Comparison of ENCODE assay signal across 12 cellular contexts in the genomic region with DNA sequence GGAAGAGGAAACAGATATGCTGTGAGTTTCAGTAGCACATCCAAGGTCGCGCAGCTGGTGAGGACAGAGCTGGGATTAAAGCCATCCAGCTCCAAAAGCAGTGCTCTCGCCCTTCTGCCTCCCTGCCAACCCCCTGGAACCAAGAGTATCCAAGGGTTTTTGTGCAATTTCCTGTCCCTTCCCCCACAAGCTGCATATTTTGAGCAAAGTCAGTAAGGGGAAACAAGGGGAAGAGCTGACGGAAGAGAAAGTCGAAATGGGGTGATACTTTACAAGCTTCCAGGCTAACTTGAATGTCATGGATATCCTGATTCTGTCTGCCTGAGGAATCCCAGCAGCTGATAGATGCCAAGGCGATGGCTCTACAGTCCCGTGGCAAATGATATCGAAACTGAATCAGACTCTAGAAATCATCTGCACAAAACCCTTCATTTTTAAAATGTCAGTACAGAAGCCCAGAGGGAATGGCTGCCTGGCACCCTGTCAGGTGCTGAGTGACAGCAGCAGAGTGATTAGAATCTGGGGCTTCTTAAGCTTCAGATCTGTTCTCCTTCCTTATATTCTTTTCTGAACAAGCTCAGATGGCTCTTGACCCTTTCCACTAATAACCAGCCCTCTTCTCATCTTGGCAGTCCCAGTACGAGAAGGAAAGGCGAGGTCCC. TPM values are rescaled to one million over a fixed set of nuclear protein-coding genes. Genes with fewer than 3 reads are reported as not detected.
DNase-seq lines count a peak whose midpoint lies in the region; ATAC-seq, FAIRE-seq and TF ChIP-seq lines count a peak whose summit lies in the region.
"Had no signal": no experiment of that assay in that cellular context is flagged by ENCODE, and none has a peak within 500 bp of the region (broad histone marks: within the 10 kb centered on the region; RNA-seq: fewer than 3 reads in every experiment).

No MANE protein-coding gene starts in this region.

- H3K27ac ChIP-seq in kidney (ENCODE audit: low read depth in 2 of 2, low read length in 2 of 2) (no peak overlapping the region), smooth muscle cell (ENCODE audit: low read depth) (no peak overlapping the region)

- H3K27ac Mint-ChIP-seq in chondrocyte (ENCODE audit: unreplicated experiment) = peak overlapping the region; percentile 83
- H3K27ac Mint-ChIP-seq in activated CD4-positive, alpha-beta T cell treated with anti-CD3 and anti-CD28 coated beads, Interleukin-2, amount 10 ng/mL, durations not matched to agents 7 days and 5 days = no peak overlapping the region

- TF ChIP-seq POLR2A in H54 (IDR thresholded peaks at IDR 0.05; ENCODE audit: low read depth, low read length) = no peak

- DNase-seq in H54 (ENCODE audit: insufficient read length, low spot score) (no peak), chondrocyte (ENCODE audit: low spot score) (no peak), kidney (peak; percentile 81), smooth muscle cell (lab: John Stamatoyannopoulos, UW; ENCODE audit: unreplicated experiment) (no peak), DMS53 (lab: John Stamatoyannopoulos, UW) (no peak), NCI-H146 (lab: John Stamatoyannopoulos, UW) (no peak)
- DNase-seq in activated CD4-positive, alpha-beta T cell treated with anti-CD3 and anti-CD28 coated beads, Interleukin-2, amount 10 ng/mL, durations not matched to agents 7 days and 5 days = no peak
- DNase-seq: activated CD8-positive, alpha-beta memory T cell treated with anti-CD3 and anti-CD28 coated beads for 24 hours; stimulated activated CD4-positive, alpha-beta T cell treated with anti-CD3 and anti-CD28 coated beads, Interleukin-1b, Interleukin-23, amount 100 ng/mL, for 48 hours had no signal

- H3K27me3 ChIP-seq in smooth muscle cell (ENCODE audit: low read depth) = no peaks in the 10 kb centered on the region

- no peaks in the 10 kb centered on the region for H3K36me3 Mint-ChIP-seq in chondrocyte (ENCODE audit: low read depth)
- H3K36me3 Mint-ChIP-seq in activated CD4-positive, alpha-beta T cell treated with anti-CD3 and anti-CD28 coated beads, Interleukin-2, amount 10 ng/mL, durations not matched to agents 7 days and 5 days (ENCODE audit: low read depth) = no peaks in the 10 kb centered on the region

- H3K36me3 ChIP-seq in kidney (ENCODE audit: control insufficient read depth in 1 of 2, insufficient read depth in 2 of 2, low read length in 2 of 2) (no peaks in the 10 kb centered on the region), smooth muscle cell (ENCODE audit: low read depth) (no peaks in the 10 kb centered on the region)

- H3F3A ChIP-seq in smooth muscle cell (ENCODE audit: low read depth) = no peaks in the 10 kb centered on the region

- H3K4me1 ChIP-seq in kidney (ENCODE audit: control insufficient read depth in 1 of 2, insufficient read depth in 1 of 2, low read depth in 1 of 2, low read length in 2 of 2) (no peaks in the 10 kb centered on the region), smooth muscle cell (ENCODE audit: low read depth) (no peaks in the 10 kb centered on the region)

- intact Hi-C loops in kidney (cut with DNase I) = no loop called here

- peak overlapping the region; percentile 72 for H2AFZ ChIP-seq in smooth muscle cell (ENCODE audit: low read depth)

- peak overlapping the region; percentile 50 for H3K4me3 Mint-ChIP-seq in chondrocyte (ENCODE audit: unreplicated experiment)
- no peak overlapping the region for H3K4me3 Mint-ChIP-seq in activated CD4-positive, alpha-beta T cell treated with anti-CD3 and anti-CD28 coated beads, Interleukin-2, amount 10 ng/mL, durations not matched to agents 7 days and 5 days

- POLR2A ChIA-PET in activated CD4-positive, alpha-beta T cell treated with anti-CD3 and anti-CD28 coated beads, Interleukin-2, amount 10 ng/mL, durations not matched to agents 7 days and 5 days (lab: Charles Lee) = interaction anchor here (0.6 kb wide), 1 partner anchor 51 kb away, joined by 3 read pairs; no protein-coding TSS in a partner anchor

- H3K9me3 Mint-ChIP-seq in chondrocyte (ENCODE audit: low read depth) = no peaks in the 10 kb centered on the region
- no peaks in the 10 kb centered on the region for H3K9me3 Mint-ChIP-seq in activated CD4-positive, alpha-beta T cell treated with anti-CD3 and anti-CD28 coated beads, Interleukin-2, amount 10 ng/mL, durations not matched to agents 7 days and 5 days

- no peaks in the 10 kb centered on the region for H3K79me2 ChIP-seq in smooth muscle cell (ENCODE audit: low read depth)

- H3K4me1 Mint-ChIP-seq in chondrocyte (ENCODE audit: low read depth) = peaks cover 13% of the 10 kb centered on the region
- H3K4me1 Mint-ChIP-seq in activated CD4-positive, alpha-beta T cell treated with anti-CD3 and anti-CD28 coated beads, Interleukin-2, amount 10 ng/mL, durations not matched to agents 7 days and 5 days = no peaks in the 10 kb centered on the region

- H3K9ac ChIP-seq in kidney (ENCODE audit: low read length in 2 of 2) (no peak overlapping the region), smooth muscle cell (ENCODE audit: low read depth) (peak overlapping the region; percentile 4)

- 39% methylated on average over 10 of the region's 10 CpGs for WGBS in smooth muscle cell (ENCODE audit: low lambda C conversion rate)

- TF ChIP-seq CTCF in chondrocyte (IDR thresholded peaks at IDR 0.05) (no peak), kidney (IDR thresholded peaks at IDR 0.05; ENCODE audit: borderline replicate concordance, extremely low read depth, insufficient read depth) (no peak), smooth muscle cell (IDR thresholded peaks at IDR 0.05; ENCODE audit: borderline replicate concordance, insufficient read depth, poor library complexity, severe bottlenecking) (no peak)

- CTCF ChIA-PET in activated CD4-positive, alpha-beta T cell treated with anti-CD3 and anti-CD28 coated beads, Interleukin-2, amount 10 ng/mL, durations not matched to agents 7 days and 5 days (lab: Charles Lee) = no interaction called here

- H3K9me3 ChIP-seq in kidney (ENCODE audit: control insufficient read depth in 1 of 2, low read length in 2 of 2) (no peaks in the 10 kb centered on the region), smooth muscle cell (replicated peaks; ENCODE audit: low read depth) (no peaks in the 10 kb centered on the region)

- no peaks in the 10 kb centered on the region for H3K27me3 Mint-ChIP-seq in chondrocyte (ENCODE audit: low read depth)
- peaks cover 8% of the 10 kb centered on the region for H3K27me3 Mint-ChIP-seq in activated CD4-positive, alpha-beta T cell treated with anti-CD3 and anti-CD28 coated beads, Interleukin-2, amount 10 ng/mL, durations not matched to agents 7 days and 5 days

- ATAC-seq in GM18511 (IDR thresholded peaks at IDR 0.05; ENCODE audit: unreplicated experiment) = no peak

- H3K4me3 ChIP-seq in kidney (ENCODE audit: low read length in 2 of 2) (peak overlapping the region; percentile 33 to 39), smooth muscle cell (peak overlapping the region; percentile 12)

- FAIRE-seq in H54 (lab: Jason Lieb, UNC) (peak; percentile 36), kidney (lab: Jason Lieb, UNC) (no peak)
- FAIRE-seq: bronchial epithelial cell, RCC 7860 had no signal

- peak overlapping the region; percentile 71 for H3K4me2 ChIP-seq in smooth muscle cell

- H4K20me1 ChIP-seq in smooth muscle cell (ENCODE audit: low read depth) = no peaks in the 10 kb centered on the region

RNA-seq across cellular contexts. Expression of a gene that starts 42.9 kb away (rescaled TPM):
- total RNA-seq in chondrocyte (0.82 to 2.3 TPM in 2 of 3 replicates, not detected in the other), kidney (1.4 TPM), smooth muscle cell (0.09 TPM in 1 of 2 replicates, not detected in the other)
- polyA plus RNA-seq in kidney (ENCODE audit: insufficient read depth, low read depth, low replicate concordance) (not detected), smooth muscle cell (0.76 and 1.00 TPM in 2 replicates)
- not detected for total RNA-seq in activated CD4-positive, alpha-beta T cell treated with anti-CD3 and anti-CD28 coated beads, Interleukin-2, amount 10 ng/mL, durations not matched to agents 7 days and 5 days
- total RNA-seq: bronchial epithelial cell had no signal
